In genomic region chrX:41265615-41266014, GRCh38 we compare ENCODE assay signal across 7 cellular contexts.
A peak's percentile ranks its signal among the peaks of the same experiment; 100 is the strongest.
DNase-seq lines count a peak whose midpoint lies in the region; ATAC-seq and TF ChIP-seq lines count a peak whose summit lies in the region.

No MANE protein-coding gene starts in this region.

- no peaks in the 10 kb centered on the region for H3K4me1 ChIP-seq in endodermal cell (ENCODE audit: control insufficient read depth, insufficient read depth, low read length)

- no peak overlapping the region for H3K9ac ChIP-seq in endodermal cell (ENCODE audit: extremely low read depth, low read length, poor library complexity, severe bottlenecking)

- no peak overlapping the region for H3K27ac ChIP-seq in endodermal cell (ENCODE audit: low read depth, low read length)

- H3K4me3 ChIP-seq in endodermal cell (ENCODE audit: low read length) = no peak overlapping the region

- peak overlapping the region; percentile 42 to 79 (median 75) for H3K4me3 Mint-ChIP-seq in immature natural killer cell
- no peak overlapping the region for H3K4me3 Mint-ChIP-seq in stimulated activated memory B cell treated with anti-CD40 and anti-IgM and Interleukin-4, amounts not matched to agents 10 μg/mL and 1 μg/mL and 100 μg/mL, for 72 hours
- H3K4me3 Mint-ChIP-seq in endodermal cell = no peak overlapping the region

- H3K27me3 ChIP-seq in endodermal cell (ENCODE audit: control insufficient read depth, insufficient read depth, low read length, poor library complexity, severe bottlenecking) = no peaks in the 10 kb centered on the region

- no peaks in the 10 kb centered on the region for H3K36me3 ChIP-seq in endodermal cell (ENCODE audit: control insufficient read depth, insufficient read depth, low read length)

- peak; percentile 43 for ATAC-seq in stimulated activated memory B cell treated with anti-CD40 and anti-IgM and Interleukin-4, amounts not matched to agents 10 μg/mL and 1 μg/mL and 100 μg/mL, for 72 hours

- WGBS in endodermal cell (ENCODE audit: insufficient coverage in 1 of 2, insufficient read length in 1 of 2), 2 experiments = 94 to 97% methylated on average over 5 to 8 of the region's 8 CpGs

- peak; percentile 87 for DNase-seq in M059J (ENCODE audit: low read depth)
- peak; percentile 36 for DNase-seq in activated T-cell treated with anti-CD3 and anti-CD28 coated beads, Interleukin-2, amount 50 U/mL, for 1 hour
- peak; percentile 36 to 53 (median 47) for DNase-seq in immature natural killer cell
- DNase-seq in mesenteric fat pad (ENCODE audit: low spot score) = no peak
- DNase-seq in GF-D8 (lab: John Stamatoyannopoulos, UW) = no peak
- DNase-seq in endodermal cell = no peak

- H3K27me3 Mint-ChIP-seq in immature natural killer cell (ENCODE audit: low read depth in 3 of 3) (peaks cover 0 to 2% (median 2%) of the 10 kb centered on the region in 3 donors), endodermal cell (ENCODE audit: insufficient read depth) (no peaks in the 10 kb centered on the region)
- H3K27me3 Mint-ChIP-seq in stimulated activated memory B cell treated with anti-CD40 and anti-IgM and Interleukin-4, amounts not matched to agents 10 μg/mL and 1 μg/mL and 100 μg/mL, for 72 hours = no peaks in the 10 kb centered on the region

- H3K27ac Mint-ChIP-seq in immature natural killer cell = no peak overlapping the region
- H3K27ac Mint-ChIP-seq in stimulated activated memory B cell treated with anti-CD40 and anti-IgM and Interleukin-4, amounts not matched to agents 10 μg/mL and 1 μg/mL and 100 μg/mL, for 72 hours = no peak overlapping the region
- H3K27ac Mint-ChIP-seq in endodermal cell = no peak overlapping the region

- H3K4me1 Mint-ChIP-seq in immature natural killer cell = peaks cover 5% of the 10 kb centered on the region in 2 donors
- no peaks in the 10 kb centered on the region for H3K4me1 Mint-ChIP-seq in stimulated activated memory B cell treated with anti-CD40 and anti-IgM and Interleukin-4, amounts not matched to agents 10 μg/mL and 1 μg/mL and 100 μg/mL, for 72 hours
- H3K4me1 Mint-ChIP-seq in endodermal cell = peaks cover 1% of the 10 kb centered on the region

- no peaks in the 10 kb centered on the region for H3K36me3 Mint-ChIP-seq in immature natural killer cell
- H3K36me3 Mint-ChIP-seq in stimulated activated memory B cell treated with anti-CD40 and anti-IgM and Interleukin-4, amounts not matched to agents 10 μg/mL and 1 μg/mL and 100 μg/mL, for 72 hours = no peaks in the 10 kb centered on the region
- H3K36me3 Mint-ChIP-seq in endodermal cell (ENCODE audit: low read depth) = no peaks in the 10 kb centered on the region

- TF ChIP-seq CTCF in endodermal cell (conservative IDR thresholded peaks at IDR 0.05) = no peak

- H3K9me3 Mint-ChIP-seq in immature natural killer cell = no peaks in the 10 kb centered on the region
- H3K9me3 Mint-ChIP-seq in stimulated activated memory B cell treated with anti-CD40 and anti-IgM and Interleukin-4, amounts not matched to agents 10 μg/mL and 1 μg/mL and 100 μg/mL, for 72 hours = peaks cover 3% of the 10 kb centered on the region
- H3K9me3 Mint-ChIP-seq in endodermal cell = peaks cover 52% of the 10 kb centered on the region

- H3K9me3 ChIP-seq in endodermal cell (ENCODE audit: control insufficient read depth, low read length) = no peaks in the 10 kb centered on the region

Comparison
In these comparisons a context has a peak if more than half of its experiments do, and no peak if none do; other contexts are left out.
1. DNase-seq: peak in M059J (single experiment), activated T-cell treated with anti-CD3 and anti-CD28 coated beads, Interleukin-2, amount 50 U/mL, for 1 hour (single experiment) and immature natural killer cell (3 of 3); none in mesenteric fat pad (single experiment), GF-D8 (single experiment) and endodermal cell (single experiment).
2. H3K4me3 Mint-ChIP-seq: peak in immature natural killer cell (5 of 5); none in stimulated activated memory B cell treated with anti-CD40 and anti-IgM and Interleukin-4, amounts not matched to agents 10 μg/mL and 1 μg/mL and 100 μg/mL, for 72 hours (single experiment) and endodermal cell (single experiment).